ENCODE assay signal across 8 cellular contexts in genomic region chr21:41817228-41817627, GRCh38. TPM values are rescaled to one million over a fixed set of nuclear protein-coding genes. Genes with fewer than 3 reads are reported as not detected.
DNase-seq lines count a peak whose midpoint lies in the region; ATAC-seq lines count a peak whose summit lies in the region.

No MANE protein-coding gene starts in this region.

- ATAC-seq in HG02610 (IDR thresholded peaks at IDR 0.05; ENCODE audit: unreplicated experiment) (peak; percentile 50), Right ventricle myocardium inferior (peak; percentile 58), HG03175 (IDR thresholded peaks at IDR 0.05; ENCODE audit: unreplicated experiment) (no peak)

- H3K4me3 Mint-ChIP-seq in activated naive CD4-positive, alpha-beta T cell treated with anti-CD3 and anti-CD28 coated beads for 36 hours, result no peak overlapping the region

- no peak overlapping the region for H3K27ac Mint-ChIP-seq in activated naive CD4-positive, alpha-beta T cell treated with anti-CD3 and anti-CD28 coated beads for 36 hours

- no peaks in the 10 kb centered on the region for H3K27me3 Mint-ChIP-seq in activated naive CD4-positive, alpha-beta T cell treated with anti-CD3 and anti-CD28 coated beads for 36 hours (ENCODE audit: low read depth)

- CTCF ChIA-PET in activated naive CD4-positive, alpha-beta T cell treated with anti-CD3 and anti-CD28 coated beads for 36 hours (lab: Charles Lee), result interaction anchor here (0.6 to 2.6 kb wide), 22 partner anchors 9 to 534 kb away, joined by 3 to 34 read pairs (median 3); partner anchors contain the start of gene ZBTB21

- peaks cover 15% of the 10 kb centered on the region for H3K36me3 Mint-ChIP-seq in activated naive CD4-positive, alpha-beta T cell treated with anti-CD3 and anti-CD28 coated beads for 36 hours (ENCODE audit: low read depth)

- intact Hi-C loops in activated naive CD4-positive, alpha-beta T cell treated with anti-CD3 and anti-CD28 coated beads for 36 hours (cut with micrococcal nuclease), result loop anchor here (1.0 kb wide), 1 partner anchor 205 kb away; no protein-coding TSS in a partner anchor
- intact Hi-C loops in Right ventricle myocardium inferior (cut with DNase I), result no loop called here

- no peaks in the 10 kb centered on the region for H3K9me3 Mint-ChIP-seq in activated naive CD4-positive, alpha-beta T cell treated with anti-CD3 and anti-CD28 coated beads for 36 hours

- DNase-seq in Daoy (ENCODE audit: low read depth), result peak; percentile 88
- peak; percentile 12 for DNase-seq in NCI-H526 treated with DMSO at 0.1 percent for 48 hours (lab: John Stamatoyannopoulos, UW)
- DNase-seq in activated naive CD4-positive, alpha-beta T cell treated with anti-CD3 and anti-CD28 coated beads for 36 hours, result peak; percentile 58
- DNase-seq in Right ventricle myocardium inferior (ENCODE audit: missing footprints), result no peak
- DNase-seq in pons (ENCODE audit: low spot score), result peak; percentile 62
- DNase-seq in T-helper 9 cell, result no peak

- H3K4me1 Mint-ChIP-seq in activated naive CD4-positive, alpha-beta T cell treated with anti-CD3 and anti-CD28 coated beads for 36 hours (ENCODE audit: low read depth), result peaks cover 10% of the 10 kb centered on the region

RNA-seq across cellular contexts. Expression of gene RIPK4, which starts 50.4 kb away (rescaled TPM):
- total RNA-seq in Daoy (2014; rRNA removed; shearing (Covaris generic)), result 33.6 and 39.5 TPM in 2 replicates
- total RNA-seq in activated naive CD4-positive, alpha-beta T cell treated with anti-CD3 and anti-CD28 coated beads for 36 hours, result under 1 TPM; 0.33 to 0.49 TPM
- total RNA-seq in Right ventricle myocardium inferior, result 0.08 TPM

Comparison
In these comparisons a context has a peak if more than half of its experiments do, and no peak if none do; other contexts are left out.
1. DNase-seq: peak in Daoy (single experiment), NCI-H526 treated with DMSO at 0.1 percent for 48 hours (single experiment), activated naive CD4-positive, alpha-beta T cell treated with anti-CD3 and anti-CD28 coated beads for 36 hours (single experiment) and pons (single experiment); none in Right ventricle myocardium inferior (single experiment) and T-helper 9 cell (single experiment).
2. RNA of gene RIPK4, which starts 50.4 kb away (total RNA-seq): 33.6 to 39.5 TPM in Daoy; 0.33 to 0.49 TPM in activated naive CD4-positive, alpha-beta T cell treated with anti-CD3 and anti-CD28 coated beads for 36 hours and 0.08 TPM in Right ventricle myocardium inferior (single experiment); every median in the first group is over 10 times any median in the second.